In genomic region chr3:11619946-11620652, GRCh38 we compare ENCODE assay signal across 17 cellular contexts. TPM values are rescaled to one million over a fixed set of nuclear protein-coding genes. Genes with fewer than 3 reads are reported as not detected.
DNase-seq lines count a peak whose midpoint lies in the region; ATAC-seq and TF ChIP-seq lines count a peak whose summit lies in the region.
"Had no signal": no experiment of that assay in that cellular context is flagged by ENCODE, and none has a peak within 500 bp of the region (broad histone marks: within the 10 kb centered on the region; RNA-seq: fewer than 3 reads in every experiment).

No MANE protein-coding gene starts in this region.

- H3K27me3 ChIP-seq in MM.1S (replicated peaks; ENCODE audit: insufficient read depth, low read length) (no peaks in the 10 kb centered on the region), colonic mucosa (no peaks in the 10 kb centered on the region), neural progenitor cell (no peaks in the 10 kb centered on the region), esophagus muscularis mucosa (no peaks in the 10 kb centered on the region)
- H3K27me3 ChIP-seq: right lobe of liver, upper lobe of left lung had no signal

- H3K27ac ChIP-seq in MM.1S (ENCODE audit: low read length) (peak overlapping the region; percentile 37; the same call in 1 of the 2 replicates), colonic mucosa (peak overlapping the region; percentile 49), neural progenitor cell (peak overlapping the region; percentile 27), esophagus muscularis mucosa (replicated peaks in 1 of 4) (no peak overlapping the region)
- H3K27ac ChIP-seq: right lobe of liver had no signal

- TF ChIP-seq CTCF in MM.1S (IDR thresholded peaks at IDR 0.05; ENCODE audit: low read length) (no peak), colonic mucosa (IDR thresholded peaks at IDR 0.05) (no peak), neural progenitor cell (IDR thresholded peaks at IDR 0.05) (no peak), esophagus muscularis mucosa (IDR thresholded peaks at IDR 0.05) (no peak)

- peak overlapping the region; percentile 46 for H3K4me3 Mint-ChIP-seq in neural progenitor cell

- H3K9ac ChIP-seq in MM.1S (ENCODE audit: low read length): no peak overlapping the region
- peak overlapping the region in 1 of 2 donors; percentile 38 for H3K9ac ChIP-seq in colonic mucosa (ENCODE audit: low read depth in 2 of 2, low read length in 2 of 2)
- no peak overlapping the region for H3K9ac ChIP-seq in neural progenitor cell

- DNase-seq in MM.1S (peak; percentile 65), colonic mucosa (no peak), neural progenitor cell (ENCODE audit: low spot score) (no peak), Ammon's horn (ENCODE audit: low spot score) (no peak), G401 (ENCODE audit: low spot score) (no peak), cerebellum (ENCODE audit: low spot score) (no peak), esophagus muscularis mucosa (ENCODE audit: extremely low spot score) (no peak)
- DNase-seq: activated naive CD4-positive, alpha-beta T cell treated with anti-CD3 and anti-CD28 coated beads, Interleukin-2, amount 50 U/mL, for 16 hours; cerebellar nuclear complex; kidney; MV-4-11; NCI-H446; right lobe of liver; stimulated activated CD4-positive, alpha-beta T cell treated with anti-CD3 and anti-CD28 coated beads, Interleukin-2, amount 100 ng/mL, for 48 hours had no signal

- 0 out of 2 replicates have a peak, but pooled peaks cover 5% of the 10 kb centered on the region for H3F3A ChIP-seq in MM.1S (ENCODE audit: insufficient read depth, low read length)
- H3F3A ChIP-seq in neural progenitor cell (ENCODE audit: low read depth): no peaks in the 10 kb centered on the region

- no peaks in the 10 kb centered on the region for H3K9me3 ChIP-seq in MM.1S (replicated peaks; ENCODE audit: insufficient read depth, low read length)
- no peaks in the 10 kb centered on the region for H3K9me3 ChIP-seq in colonic mucosa
- H3K9me3 ChIP-seq in neural progenitor cell (ENCODE audit: low read depth): no peaks in the 10 kb centered on the region
- H3K9me3 ChIP-seq in esophagus muscularis mucosa: no peaks in the 10 kb centered on the region
- H3K9me3 ChIP-seq: right lobe of liver, upper lobe of left lung had no signal

- no peaks in the 10 kb centered on the region for H3K9me2 ChIP-seq in MM.1S (replicated peaks; ENCODE audit: insufficient read depth, low read length)

- H3K4me1 ChIP-seq in MM.1S (ENCODE audit: low read length) (peaks cover 16% of the 10 kb centered on the region), colonic mucosa (peaks cover 13% of the 10 kb centered on the region), neural progenitor cell (peaks cover 54% of the 10 kb centered on the region), esophagus muscularis mucosa (peaks cover 50 to 87% (median 72%) of the 10 kb centered on the region in 4 donors)

- 77% methylated on average over 10 of the region's 11 CpGs for WGBS in esophagus muscularis mucosa

- H3K36me3 Mint-ChIP-seq in neural progenitor cell: peaks cover 44% of the 10 kb centered on the region

- peak overlapping the region; percentile 48 for H3K4me2 ChIP-seq in MM.1S (ENCODE audit: low read depth, low read length)
- H3K4me2 ChIP-seq in neural progenitor cell: peak overlapping the region; percentile 15

- H3K79me2 ChIP-seq in MM.1S (ENCODE audit: low read length): peaks cover 95% of the 10 kb centered on the region
- H3K79me2 ChIP-seq in neural progenitor cell (ENCODE audit: low read depth): peaks cover 100% of the 10 kb centered on the region

- H3K36me3 ChIP-seq in MM.1S (replicated peaks; ENCODE audit: insufficient read depth, low read length): no peaks in the 10 kb centered on the region
- no peaks in the 10 kb centered on the region for H3K36me3 ChIP-seq in colonic mucosa
- no peaks in the 10 kb centered on the region for H3K36me3 ChIP-seq in neural progenitor cell
- no peaks in the 10 kb centered on the region for H3K36me3 ChIP-seq in esophagus muscularis mucosa
- H3K36me3 ChIP-seq: right lobe of liver, upper lobe of left lung had no signal

- H3K4me1 Mint-ChIP-seq in neural progenitor cell: peaks cover 64% of the 10 kb centered on the region

- peak overlapping the region; percentile 30 for H3K4me3 ChIP-seq in MM.1S (ENCODE audit: low read length)
- no peak overlapping the region for H3K4me3 ChIP-seq in colonic mucosa
- no peak overlapping the region for H3K4me3 ChIP-seq in neural progenitor cell
- H3K4me3 ChIP-seq in esophagus muscularis mucosa: no peak overlapping the region
- H3K4me3 ChIP-seq: right lobe of liver, upper lobe of left lung had no signal

- H2AFZ ChIP-seq in MM.1S (ENCODE audit: low read length) (no peak overlapping the region), neural progenitor cell (replicated peaks) (no peak overlapping the region)

- peaks cover 27% of the 10 kb centered on the region for H3K9me3 Mint-ChIP-seq in neural progenitor cell

- peaks cover 5% of the 10 kb centered on the region; the same call in 1 of the 2 replicates for H4K20me1 ChIP-seq in MM.1S (ENCODE audit: insufficient read depth, low read length)
- peaks cover 100% of the 10 kb centered on the region for H4K20me1 ChIP-seq in neural progenitor cell (ENCODE audit: low read depth)

- TF ChIP-seq EP300 in esophagus muscularis mucosa (IDR thresholded peaks at IDR 0.05): no peak

- ATAC-seq in GM18868 (IDR thresholded peaks at IDR 0.05; ENCODE audit: unreplicated experiment): peak; percentile 65
- ATAC-seq: SK-N-SH treated with all-trans-retinoic acid at 6 μM for 48 hours had no signal

- H3K27me3 Mint-ChIP-seq in neural progenitor cell (ENCODE audit: insufficient read depth, low read depth): peaks cover 8% of the 10 kb centered on the region

- intact Hi-C loops in colonic mucosa (cut with DNase I): no loop called here
- intact Hi-C loops in esophagus muscularis mucosa (cut with DNase I): no loop called here

- in situ Hi-C loops in G401 (cut with HindIII; ENCODE audit: low sequenced_read_pairs): loop anchor here (5.0 kb wide), 1 partner anchor 97 kb away; no protein-coding TSS in a partner anchor

- H3K27ac Mint-ChIP-seq in neural progenitor cell: peak overlapping the region; percentile 90

- TF ChIP-seq POLR2A in esophagus muscularis mucosa (IDR thresholded peaks at IDR 0.05; ENCODE audit: low read depth): no peak

RNA-seq across cellular contexts. Expression of gene VGLL4, which starts 23.6 kb away (rescaled TPM):
- total RNA-seq in colonic mucosa: 10 to 100 TPM; 57.7 to 63.7 TPM
- total RNA-seq in neural progenitor cell (ENCODE audit: low replicate concordance): 82.6 and 111 TPM in 2 replicates
- total RNA-seq in G401 (2014; rRNA removed; shearing (Covaris generic)): 84.7 and 93.2 TPM in 2 replicates
- 78.3 TPM for total RNA-seq in cerebellum
- 100 to 1,000 TPM in 1 of 4 donors, 10 to 100 TPM in 3; 51.5 to 222 (median 80.7) TPM for total RNA-seq in esophagus muscularis mucosa

Comparison
In these comparisons a context has a peak if more than half of its experiments do, and no peak if none do; other contexts are left out.
1. H3K27ac ChIP-seq: peak in MM.1S (single experiment), colonic mucosa (single experiment) and neural progenitor cell (single experiment); none in esophagus muscularis mucosa (0 of 4).